ENCODE assay signal across 8 cellular contexts in the genomic region with DNA sequence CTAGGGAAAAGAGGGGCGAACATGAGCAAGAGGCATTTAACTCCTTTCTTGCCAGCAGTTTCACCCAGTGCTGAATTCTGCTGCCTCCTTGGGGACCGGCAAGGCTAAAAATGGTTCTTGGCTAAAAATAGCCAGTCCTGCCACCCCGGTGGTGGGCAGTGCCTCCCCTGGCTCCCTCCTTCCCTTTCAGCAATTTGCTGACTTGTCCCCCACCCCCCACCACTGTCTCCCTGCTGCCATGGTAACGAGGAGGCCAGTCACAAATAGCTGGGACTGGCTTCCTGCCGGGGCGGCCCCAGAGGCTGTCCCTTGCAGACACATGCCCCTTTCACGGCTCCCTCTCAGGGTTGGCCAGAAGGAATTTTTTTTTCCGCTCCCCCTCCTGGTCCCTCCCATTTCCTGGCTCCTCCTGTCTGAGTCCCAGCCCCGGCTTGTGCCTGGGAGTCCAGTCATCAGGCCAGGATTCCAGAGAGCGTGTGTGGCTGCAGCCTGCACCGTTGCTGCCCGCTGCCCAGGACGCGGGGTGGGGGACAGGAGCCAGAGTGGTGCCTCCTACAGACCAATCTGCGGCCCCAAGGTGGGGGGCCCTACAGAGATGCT.
A peak's percentile ranks its signal among the peaks of the same experiment; 100 is the strongest.
DNase-seq lines count a peak whose midpoint lies in the region; ATAC-seq, FAIRE-seq and TF ChIP-seq lines count a peak whose summit lies in the region.

No MANE protein-coding gene starts in this region.

- in situ Hi-C loops in GM12878 (cut with MboI): no loop called here

- ATAC-seq in GM23338 (peak; percentile 88), GM12878 (peak; percentile 86)

- H3K4me3 Mint-ChIP-seq in GM23338: peak overlapping the region; percentile 76
- peak overlapping the region; percentile 92 for H3K4me3 Mint-ChIP-seq in progenitor cell of endocrine pancreas (ENCODE audit: low read depth)

- TF ChIP-seq RAD21 in GM12878 (IDR thresholded peaks at IDR 0.05; ENCODE audit: insufficient read depth, low read depth, low read length): no peak

- H3K36me3 ChIP-seq in GM23338 (ENCODE audit: insufficient read depth) (no peaks in the 10 kb centered on the region; the same call in 1 of the 2 replicates), GM12878 (ENCODE audit: control insufficient read depth in 2 of 2, insufficient read depth in 2 of 2, low read length in 1 of 2) (peaks cover 12 to 19% of the 10 kb centered on the region in 2 experiments; a peak in 3 of 4 replicates), hepatocyte (replicated peaks; ENCODE audit: insufficient read depth, low read depth) (no peaks in the 10 kb centered on the region)

- no peaks in the 10 kb centered on the region for H3F3A ChIP-seq in GM23338 (replicated peaks; ENCODE audit: low read depth)

- H2AFZ ChIP-seq in GM23338 (no peak overlapping the region), GM12878 (ENCODE audit: control insufficient read depth, low read depth, low read length) (no peak overlapping the region), hepatocyte (no peak overlapping the region)

- TF ChIP-seq POLR2A in NB4 (IDR thresholded peaks at IDR 0.05; ENCODE audit: extremely low read depth, insufficient read length) (no peak), GM12878 (IDR thresholded peaks at IDR 0.05; ENCODE audit: low read depth, low read length) (no peak)

- 43% methylated on average over 15 of the region's 15 CpGs for WGBS in GM12878 (ENCODE audit: insufficient coverage, insufficient replicate concordance, low lambda C conversion rate, missing lambda C conversion rate)
- 2% methylated on average over 15 of the region's 15 CpGs for WGBS in hepatocyte (ENCODE audit: low lambda C conversion rate, missing lambda C conversion rate)

- H3K4me1 Mint-ChIP-seq in GM23338: peaks cover 25% of the 10 kb centered on the region
- H3K4me1 Mint-ChIP-seq in progenitor cell of endocrine pancreas (ENCODE audit: low read depth): peaks cover 28% of the 10 kb centered on the region

- no peaks in the 10 kb centered on the region for H3K9me3 Mint-ChIP-seq in GM23338
- no peaks in the 10 kb centered on the region for H3K9me3 Mint-ChIP-seq in progenitor cell of endocrine pancreas (ENCODE audit: low read depth)

- BruUV-seq in GM12878 (replicated peaks; lab: Mats Ljungman, UMichigan): no TSS peak

- SMC1A ChIA-PET in GM12878 (lab: Charles Lee; ENCODE audit: uncharacterized antibody, unreplicated experiment): interaction anchor here (1.2 to 12.4 kb wide), 9 partner anchors 9 to 145 kb away, joined by 3 to 270 read pairs (median 19); no protein-coding TSS in a partner anchor

- FAIRE-seq in G401.6 (lab: Jason Lieb, UNC) (peak; percentile 99), GM12878 (lab: Jason Lieb, UNC) (no peak)

- peaks cover 9% of the 10 kb centered on the region for H3K27me3 Mint-ChIP-seq in GM23338 (ENCODE audit: insufficient read depth, low read depth, poor library complexity)
- H3K27me3 Mint-ChIP-seq in progenitor cell of endocrine pancreas: no peaks in the 10 kb centered on the region

- peaks cover 20% of the 10 kb centered on the region for H3K4me1 ChIP-seq in GM23338 (ENCODE audit: insufficient read depth)
- peaks cover 29% of the 10 kb centered on the region for H3K4me1 ChIP-seq in GM12878 (ENCODE audit: control insufficient read depth, insufficient read depth, low read length)
- H3K4me1 ChIP-seq in hepatocyte (ENCODE audit: insufficient read depth): peaks cover 4% of the 10 kb centered on the region

- H3K9me3 ChIP-seq in GM12878 (replicated peaks; ENCODE audit: control insufficient read depth, insufficient read depth, low read length): no peaks in the 10 kb centered on the region
- no peaks in the 10 kb centered on the region for H3K9me3 ChIP-seq in hepatocyte (ENCODE audit: low read depth)

- H3K4me3 ChIP-seq in GM23338 (peak overlapping the region; percentile 59), NB4 (ENCODE audit: low read depth, low read length) (peak overlapping the region; percentile 21), GM12878 (peak overlapping the region; percentile 16; the same call in 1 of the 2 replicates), hepatocyte (peak overlapping the region; percentile 30)

- H3K4me2 ChIP-seq in GM23338: peak overlapping the region; percentile 89
- H3K4me2 ChIP-seq in GM12878 (ENCODE audit: control insufficient read depth, insufficient read depth): peak overlapping the region; percentile 82
- peak overlapping the region; percentile 81 for H3K4me2 ChIP-seq in hepatocyte

- CTCF ChIA-PET in GM12878 (lab: Yijun Ruan, JAX): interaction anchor here (0.8 to 18.0 kb wide), 17 partner anchors 9 to 319 kb away, joined by 3 to 565 read pairs (median 5); a partner anchor contains a TSS

- no peak overlapping the region for H3K27ac ChIP-seq in GM23338 (ENCODE audit: low read depth)
- peak overlapping the region; percentile 54 for H3K27ac ChIP-seq in GM12878 (ENCODE audit: control insufficient read depth, insufficient read depth)
- peak overlapping the region; percentile 52 for H3K27ac ChIP-seq in hepatocyte

- H3K27me3 ChIP-seq in GM23338 (ENCODE audit: insufficient read depth): no peaks in the 10 kb centered on the region
- H3K27me3 ChIP-seq in GM12878 (replicated peaks in 1 of 2; ENCODE audit: control insufficient read depth in 2 of 2, insufficient read depth in 2 of 2, low read length in 1 of 2): no peaks in the 10 kb centered on the region
- H3K27me3 ChIP-seq in hepatocyte: no peaks in the 10 kb centered on the region

- H3K9ac ChIP-seq in GM12878 (ENCODE audit: control insufficient read depth, insufficient read depth, low read length): peak overlapping the region; percentile 36; the same call in 1 of the 2 replicates

- RAD21 ChIA-PET in GM12878 (lab: Charles Lee; ENCODE audit: unreplicated experiment): interaction anchor here (0.6 to 11.4 kb wide), 14 partner anchors 9 to 319 kb away, joined by 3 to 290 read pairs (median 5); a partner anchor contains a TSS

- TF ChIP-seq CTCF in GM23338 (conservative IDR thresholded peaks at IDR 0.05; ENCODE audit: low read depth in 2 of 2) (no peak), NB4 (IDR thresholded peaks at IDR 0.05; ENCODE audit: low read depth, low read length) (no peak), GM12878 (IDR thresholded peaks at IDR 0.05 in 2 of 3, conservative IDR thresholded peaks at IDR 0.05 in 1 of 3; ENCODE audit: control insufficient read depth in 2 of 3, extremely low read depth in 1 of 3, insufficient read depth in 1 of 3, low read depth in 3 of 3, low read length in 3 of 3) (no peak), hepatocyte (IDR thresholded peaks at IDR 0.05; ENCODE audit: poor library complexity) (no peak), progenitor cell of endocrine pancreas (IDR thresholded peaks at IDR 0.05; ENCODE audit: unreplicated experiment) (peak; percentile 6)

- H3K27ac Mint-ChIP-seq in GM23338: peak overlapping the region; percentile 78
- peak overlapping the region; percentile 90 for H3K27ac Mint-ChIP-seq in progenitor cell of endocrine pancreas

- no peaks in the 10 kb centered on the region for H4K20me1 ChIP-seq in GM23338 (replicated peaks; ENCODE audit: insufficient read depth)
- no peaks in the 10 kb centered on the region; the same call in 1 of the 2 replicates for H4K20me1 ChIP-seq in GM12878 (ENCODE audit: control insufficient read depth, insufficient read depth)
- no peaks in the 10 kb centered on the region for H4K20me1 ChIP-seq in hepatocyte (ENCODE audit: insufficient read depth, poor library complexity, severe bottlenecking)

- no peak for TF ChIP-seq EP300 in GM12878 (IDR thresholded peaks at IDR 0.05; ENCODE audit: borderline replicate concordance in 1 of 2, control insufficient read depth in 1 of 2, low read depth in 2 of 2, low read length in 2 of 2)

- intact Hi-C loops in GM12878 (cut with micrococcal nuclease; ENCODE audit: unreplicated experiment): no loop called here

- DNase-seq in GM23338 (ENCODE audit: low spot score) (peak; percentile 98), NB4 (ENCODE audit: low read depth) (peak; percentile 89), GM12878 (ENCODE audit: low read depth, low spot score) (no peak), hepatocyte (ENCODE audit: low spot score) (peak; percentile 97), progenitor cell of endocrine pancreas (ENCODE audit: low spot score, unreplicated experiment) (peak; percentile 77), NCI-H510A (lab: John Stamatoyannopoulos, UW) (no peak)
- DNase-seq in activated naive CD4-positive, alpha-beta T cell (lab: John Stamatoyannopoulos, UW): no peak

- POLR2A ChIA-PET in GM12878 (lab: Charles Lee): interaction anchor here (0.6 to 2.3 kb wide), 9 partner anchors 9 to 997 kb away, joined by 3 to 7 read pairs (median 5); no protein-coding TSS in a partner anchor

- H3K79me2 ChIP-seq in GM23338 (replicated peaks; ENCODE audit: insufficient read depth) (no peaks in the 10 kb centered on the region), GM12878 (ENCODE audit: control insufficient read depth, insufficient read depth, low read length) (no peaks in the 10 kb centered on the region), hepatocyte (peaks cover 27% of the 10 kb centered on the region)

- H3K36me3 Mint-ChIP-seq in GM23338 (ENCODE audit: low read depth) (peaks cover 15% of the 10 kb centered on the region), progenitor cell of endocrine pancreas (ENCODE audit: insufficient read depth) (peaks cover 11% of the 10 kb centered on the region)

- H3K9me2 ChIP-seq in GM23338 (ENCODE audit: insufficient read depth) (no peaks in the 10 kb centered on the region), hepatocyte (replicated peaks; ENCODE audit: insufficient read depth) (no peaks in the 10 kb centered on the region)

TF ChIP-seq in GM23338, 12 proteins besides CTCF, POLR2A, EP300 and RAD21 (continues in another document):
- TF ChIP-seq, protein P1, sequence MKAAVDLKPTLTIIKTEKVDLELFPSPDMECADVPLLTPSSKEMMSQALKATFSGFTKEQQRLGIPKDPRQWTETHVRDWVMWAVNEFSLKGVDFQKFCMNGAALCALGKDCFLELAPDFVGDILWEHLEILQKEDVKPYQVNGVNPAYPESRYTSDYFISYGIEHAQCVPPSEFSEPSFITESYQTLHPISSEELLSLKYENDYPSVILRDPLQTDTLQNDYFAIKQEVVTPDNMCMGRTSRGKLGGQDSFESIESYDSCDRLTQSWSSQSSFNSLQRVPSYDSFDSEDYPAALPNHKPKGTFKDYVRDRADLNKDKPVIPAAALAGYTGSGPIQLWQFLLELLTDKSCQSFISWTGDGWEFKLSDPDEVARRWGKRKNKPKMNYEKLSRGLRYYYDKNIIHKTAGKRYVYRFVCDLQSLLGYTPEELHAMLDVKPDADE (IDR thresholded peaks at IDR 0.05): 0 out of 2 replicates have a peak, but pooled peaks have one; percentile 24

TF ChIP-seq in GM12878, 131 proteins besides CTCF, POLR2A, EP300 and RAD21 (continues in another document):
- TF ChIP-seq, protein P2, sequence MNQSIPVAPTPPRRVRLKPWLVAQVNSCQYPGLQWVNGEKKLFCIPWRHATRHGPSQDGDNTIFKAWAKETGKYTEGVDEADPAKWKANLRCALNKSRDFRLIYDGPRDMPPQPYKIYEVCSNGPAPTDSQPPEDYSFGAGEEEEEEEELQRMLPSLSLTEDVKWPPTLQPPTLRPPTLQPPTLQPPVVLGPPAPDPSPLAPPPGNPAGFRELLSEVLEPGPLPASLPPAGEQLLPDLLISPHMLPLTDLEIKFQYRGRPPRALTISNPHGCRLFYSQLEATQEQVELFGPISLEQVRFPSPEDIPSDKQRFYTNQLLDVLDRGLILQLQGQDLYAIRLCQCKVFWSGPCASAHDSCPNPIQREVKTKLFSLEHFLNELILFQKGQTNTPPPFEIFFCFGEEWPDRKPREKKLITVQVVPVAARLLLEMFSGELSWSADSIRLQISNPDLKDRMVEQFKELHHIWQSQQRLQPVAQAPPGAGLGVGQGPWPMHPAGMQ (IDR thresholded peaks at IDR 0.05; ENCODE audit: borderline replicate concordance): no peak

Comparison
In these comparisons a context has a peak if more than half of its experiments do, and no peak if none do; other contexts are left out.
1. DNase-seq: peak in GM23338 (single experiment), NB4 (single experiment), hepatocyte (single experiment) and progenitor cell of endocrine pancreas (single experiment); none in GM12878 (single experiment), NCI-H510A (single experiment) and activated naive CD4-positive, alpha-beta T cell (0 of 4).
2. Peak in every context shown above with its lines, with median percentiles within 50 percentile points of each other: H3K4me2 ChIP-seq and H3K4me3 ChIP-seq.